Comparison of ENCODE assay signal across 8 cellular contexts in the genomic region with DNA sequence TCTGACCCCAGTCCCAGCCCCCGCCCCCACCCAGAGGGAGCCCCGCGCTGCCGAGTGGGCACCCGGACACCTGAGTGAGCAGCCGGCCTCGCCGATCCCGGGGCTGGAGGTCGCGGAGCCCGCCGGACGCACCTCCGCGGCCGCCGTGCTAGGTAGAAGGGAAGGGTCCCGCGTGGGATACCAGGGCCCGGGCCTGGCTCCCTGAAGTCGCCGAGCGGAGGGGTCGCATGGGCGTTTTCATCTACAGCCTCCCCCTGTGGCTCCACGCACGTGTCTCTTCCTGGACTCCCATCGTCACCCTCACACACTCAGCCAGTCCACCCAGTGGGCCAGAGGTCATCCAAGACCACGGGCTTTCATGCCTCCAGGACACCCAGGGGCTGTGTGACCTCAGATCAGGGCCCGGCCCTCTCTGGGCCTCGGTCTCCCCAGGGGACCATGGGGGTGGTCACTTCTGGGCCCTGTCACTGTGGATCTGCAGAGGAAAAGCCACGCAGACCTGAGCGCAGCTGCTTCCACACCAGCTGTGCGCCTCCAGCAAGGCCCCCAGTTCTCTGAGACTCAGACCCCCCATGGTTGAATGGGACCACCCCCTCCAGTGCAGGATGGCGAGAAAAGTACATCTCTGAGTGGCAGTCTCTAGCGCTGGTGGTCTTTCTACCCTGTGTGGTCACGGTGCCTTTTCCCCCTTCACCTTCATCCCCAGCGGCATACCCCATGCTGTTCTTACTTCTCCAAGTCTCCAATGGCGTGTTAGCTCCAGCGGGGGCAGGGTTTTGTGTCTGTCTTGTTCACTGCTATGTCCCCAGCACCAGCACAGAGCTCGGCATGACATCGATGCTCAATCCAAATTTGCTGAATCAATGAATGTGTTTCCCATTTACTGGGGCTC. TPM values are rescaled to one million over a fixed set of nuclear protein-coding genes. Genes with fewer than 3 reads are reported as not detected.
DNase-seq lines count a peak whose midpoint lies in the region; ATAC-seq and TF ChIP-seq lines count a peak whose summit lies in the region.

No MANE protein-coding gene starts in this region.

- H3K9me3 ChIP-seq in T-helper 17 cell (ENCODE audit: control insufficient read depth, low read length, poor library complexity, severe bottlenecking) (no peaks in the 10 kb centered on the region), psoas muscle (no peaks in the 10 kb centered on the region)

- H3K4me3 Mint-ChIP-seq in T-helper 17 cell: peak overlapping the region; percentile 92

- intact Hi-C loops in psoas muscle (cut with DNase I): loop anchor here in 1 of 2 donors (1.0 kb wide), 1 partner anchor 104 kb away; no protein-coding TSS in a partner anchor

- DNase-seq in H7: peak; percentile 75
- no peak for DNase-seq in T-helper 17 cell
- DNase-seq in fibroblast of villous mesenchyme (ENCODE audit: low read depth): no peak
- DNase-seq in psoas muscle: no peak
- DNase-seq in activated effector memory CD4-positive, alpha-beta T cell treated with anti-CD3 and anti-CD28 coated beads, Interleukin-2, amount 50 U/mL, for 16 hours: no peak
- no peak for DNase-seq in HEK293T (ENCODE audit: extremely low spot score)
- no peak for DNase-seq in SHP77 treated with DMSO at 0.1 percent for 48 hours (lab: John Stamatoyannopoulos, UW)

- ATAC-seq in T-helper 17 cell (no peak), psoas muscle (peak in 2 of 4 donors; percentile 14 to 32), HG03025 (IDR thresholded peaks at IDR 0.05; ENCODE audit: low FRiP score, unreplicated experiment) (no peak)

- H3K27me3 ChIP-seq in H7 (ENCODE audit: control insufficient read depth, insufficient read depth, low read length): peaks cover 19% of the 10 kb centered on the region
- H3K27me3 ChIP-seq in psoas muscle (ENCODE audit: insufficient read depth in 3 of 3, low read length in 2 of 3): peaks cover 0 to 6% (median 0%) of the 10 kb centered on the region in 3 donors

- peaks cover 2% of the 10 kb centered on the region for H3K36me3 Mint-ChIP-seq in T-helper 17 cell (ENCODE audit: low read depth)

- no peaks in the 10 kb centered on the region for H3K4me1 ChIP-seq in psoas muscle

- 22 to 27% (median 25%) methylated on average over 36 to 43 of the region's 43 CpGs for WGBS in psoas muscle, 3 donors

- peak overlapping the region; percentile 21 for H3K27ac Mint-ChIP-seq in T-helper 17 cell

- no peaks in the 10 kb centered on the region for H3K36me3 ChIP-seq in H7 (replicated peaks; ENCODE audit: control insufficient read depth, insufficient read depth, low read length)
- no peaks in the 10 kb centered on the region for H3K36me3 ChIP-seq in psoas muscle (ENCODE audit: insufficient read depth in 1 of 2, low read depth in 1 of 2)

- POLR2A ChIA-PET in HEK293T (lab: Yijun Ruan, JAX): interaction anchor here (0.8 to 4.1 kb wide), 4 partner anchors 9 to 127 kb away, joined by 3 to 36 read pairs (median 6); no protein-coding TSS in a partner anchor

- no peak for TF ChIP-seq CTCF in fibroblast of villous mesenchyme (IDR thresholded peaks at IDR 0.05; ENCODE audit: insufficient read depth, low read depth, low read length)
- no peak for TF ChIP-seq CTCF in psoas muscle (IDR thresholded peaks at IDR 0.05)

- no peak overlapping the region for H3K27ac ChIP-seq in psoas muscle

- peaks cover 16% of the 10 kb centered on the region for H3K4me1 Mint-ChIP-seq in T-helper 17 cell

- H3K27me3 Mint-ChIP-seq in T-helper 17 cell: peaks cover 48% of the 10 kb centered on the region

- CTCF ChIA-PET in HEK293T (lab: Yijun Ruan, JAX): interaction anchor here (0.7 to 6.5 kb wide), 6 partner anchors 10 to 129 kb away, joined by 3 to 159 read pairs (median 4); no protein-coding TSS in a partner anchor

- peak overlapping the region; percentile 67 for H3K4me3 ChIP-seq in H7 (ENCODE audit: insufficient read depth, low read depth, low read length)
- H3K4me3 ChIP-seq in fibroblast of villous mesenchyme (ENCODE audit: low read depth, low read length): peak overlapping the region; percentile 55
- H3K4me3 ChIP-seq in psoas muscle: peak overlapping the region; percentile 63

TF ChIP-seq in HEK293T, 16 proteins besides CTCF, POLR2A, EP300 and RAD21:
- TF ChIP-seq HDGF (IDR thresholded peaks at IDR 0.05; ENCODE audit: borderline replicate concordance): no peak
- TF ChIP-seq SP1 (IDR thresholded peaks at IDR 0.05): no peak
- TF ChIP-seq CTBP1 (IDR thresholded peaks at IDR 0.05; ENCODE audit: borderline replicate concordance): no peak
- no peak for TF ChIP-seq FOXM1 (IDR thresholded peaks at IDR 0.05; ENCODE audit: borderline replicate concordance)
- no peak for TF ChIP-seq LEF1 (IDR thresholded peaks at IDR 0.05; ENCODE audit: borderline replicate concordance)
- no peak for TF ChIP-seq NFRKB (IDR thresholded peaks at IDR 0.05)
TF ChIP-seq in HEK293T: peak in this region for 0.

RNA-seq across cellular contexts. Expression of gene SDC3, which starts 0.6 kb away (rescaled TPM):
- 38.0 and 44.2 TPM in 2 replicates for total RNA-seq in H7 (2014; rRNA removed; shearing (Covaris generic))
- under 1 TPM; 0.32 to 0.34 TPM for total RNA-seq in T-helper 17 cell
- 16.8 and 32.5 TPM in 2 replicates for total RNA-seq in fibroblast of villous mesenchyme
- 10 to 100 TPM in 2 of 4 donors, 1 to 10 TPM in 2; 6.8 to 11.6 (median 10.1) TPM for total RNA-seq in psoas muscle
- polyA plus RNA-seq in psoas muscle: 1 to 10 TPM; 3.3 to 4.8 (median 4.5) TPM

Comparison
In these comparisons a context has a peak if more than half of its experiments do, and no peak if none do; other contexts are left out.
1. RNA of gene SDC3, which starts 0.6 kb away (total RNA-seq): 38.0 to 44.2 TPM in H7, 16.8 to 32.5 TPM in fibroblast of villous mesenchyme and 6.8 to 11.6 TPM in psoas muscle; 0.32 to 0.34 TPM in T-helper 17 cell; every median in the first group is over 4 times any median in the second.
2. Peak in every context shown above with its lines, with median percentiles within 50 percentile points of each other: H3K4me3 ChIP-seq.